29 cellular contexts compared by ENCODE assay signal in the genomic region with DNA sequence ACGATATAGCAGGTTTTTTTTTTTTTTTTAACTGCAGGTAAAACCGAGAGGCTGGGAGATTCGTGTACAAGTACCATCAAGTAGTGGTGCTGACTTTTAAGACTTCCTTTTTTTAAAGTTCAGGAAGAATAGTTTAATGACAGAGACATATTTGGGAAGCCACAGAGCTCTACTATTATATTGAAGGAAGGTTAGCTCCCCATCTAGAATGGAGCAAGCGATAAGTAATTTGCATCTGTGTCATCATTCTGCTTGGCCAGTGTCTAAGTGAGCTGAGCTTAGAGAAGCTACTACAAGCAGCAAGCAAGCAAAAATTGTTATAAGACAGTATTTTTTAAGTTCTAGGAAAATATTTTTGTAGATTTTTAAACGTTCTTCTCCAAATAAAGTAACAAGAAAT.
"Had no signal": no experiment of that assay in that cellular context is flagged by ENCODE, and none has a peak within 500 bp of the region (broad histone marks: within the 10 kb centered on the region; RNA-seq: fewer than 3 reads in every experiment).

No MANE protein-coding gene starts in this region.

- H3K9me3 ChIP-seq: ovary, right lobe of liver, suprapubic skin, testis, uterus had no signal

- H3K36me3 ChIP-seq: ovary, right lobe of liver, stomach, suprapubic skin, tibial artery, transverse colon, upper lobe of right lung, uterus had no signal

- H3K27ac ChIP-seq: ovary, parathyroid adenoma, psoas muscle, right lobe of liver, skin epidermis, spleen, stomach, suprapubic skin, testis, tibial artery, transverse colon, upper lobe of right lung had no signal

- H3K4me1 ChIP-seq: parathyroid adenoma, psoas muscle, right lobe of liver, stomach, suprapubic skin, transverse colon, upper lobe of right lung, uterus had no signal

- DNase-seq: naive B cell; naive thymus-derived CD8-positive, alpha-beta T cell; nephron progenitor cell; occipital lobe; ovary; posterior cingulate gyrus; psoas muscle; right cardiac atrium; right lobe of liver; spleen; stimulated activated CD4-positive, alpha-beta T cell treated with anti-CD3 and anti-CD28 coated beads, Interleukin-12 subunit alpha, Interleukin-12 subunit beta, amount 100 ng/mL, for 4 hours; stimulated activated CD4-positive, alpha-beta T cell treated with anti-CD3 and anti-CD28 coated beads, Interleukin-1b, Interleukin-23, amount 100 ng/mL, for 48 hours; stimulated activated CD4-positive, alpha-beta T cell treated with anti-CD3 and anti-CD28 coated beads, Interleukin-4, amount 100 ng/mL, for 1 hour; stimulated activated CD4-positive, alpha-beta T cell treated with anti-CD3 and anti-CD28 coated beads, Interleukin-4, amount 100 ng/mL, for 4 hours; stimulated activated CD8-positive, alpha-beta memory T cell treated with anti-CD3 and anti-CD28 coated beads, Interleukin-4, amount 100 ng/mL, for 48 hours; stimulated activated naive CD4-positive, alpha-beta T cell treated with Interleukin-2 at 50 U/mL for 16 hours; stomach; substantia nigra; testis; tibial artery; transverse colon; upper lobe of right lung; uterus had no signal

- ATAC-seq: naive thymus-derived CD8-positive, alpha-beta T cell; natural killer cell treated with Interleukin-12 subunit alpha and Interleukin-12 subunit beta and Interleukin-15 and Interleukin-18, amount 100 ng/mL, for 72 hours; psoas muscle; right cardiac atrium; right lobe of liver; stimulated activated memory B cell treated with anti-CD40 and anti-IgM and Interleukin-4, amounts not matched to agents 10 μg/mL and 1 μg/mL and 100 μg/mL, for 72 hours; upper lobe of right lung had no signal

- H3K9ac ChIP-seq: parathyroid adenoma had no signal

- H3K4me3 ChIP-seq: ovary, psoas muscle, right lobe of liver, skin epidermis, smooth muscle cell, spleen, stomach, suprapubic skin, testis, tibial artery, transverse colon, upper lobe of right lung, uterus had no signal

- H3K27me3 ChIP-seq: ovary, right lobe of liver, spleen, stomach, suprapubic skin, testis, tibial artery, transverse colon, upper lobe of right lung, uterus had no signal
